Comparison of ENCODE assay signal across 11 cellular contexts in the genomic region with DNA sequence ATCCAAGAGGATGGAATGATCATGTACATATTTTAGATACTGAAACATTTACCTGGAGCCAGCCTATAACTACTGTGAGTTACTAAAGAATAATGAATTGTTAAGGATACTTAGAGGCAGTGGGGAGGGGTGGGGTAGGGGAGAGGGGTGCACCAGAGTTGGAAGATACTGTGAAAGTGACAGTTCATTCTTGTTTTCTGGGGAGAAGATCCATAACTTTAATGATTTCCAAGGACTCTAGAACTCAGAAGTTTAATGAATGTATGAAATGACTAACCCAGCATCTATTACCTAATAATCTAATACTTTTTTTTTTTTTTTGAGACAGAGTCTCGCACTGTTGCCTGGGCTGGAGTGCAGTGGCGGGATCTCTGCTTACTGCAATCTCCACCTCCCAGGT.
"Had no signal": no experiment of that assay in that cellular context is flagged by ENCODE, and none has a peak within 500 bp of the region (broad histone marks: within the 10 kb centered on the region; RNA-seq: fewer than 3 reads in every experiment).

No MANE protein-coding gene starts in this region.

- H3K4me2 ChIP-seq: GM23338 had no signal

- H3K9me3 ChIP-seq: HAP-1 had no signal

- ATAC-seq: GM23338, HCT116 had no signal

- FAIRE-seq: H1, H54 had no signal

- H3K9ac ChIP-seq: GM23248 had no signal

- DNase-seq: GM23248, GOT3, H7, H9, HCEC 1CT, HFFc6 had no signal

- H3K27ac ChIP-seq: GM23248 had no signal

- H3K4me3 ChIP-seq: GM23248, GM23338, HAP-1 had no signal

- H2AFZ ChIP-seq: GM23248, GM23338 had no signal
